ENCODE assay signal across 8 cellular contexts in the genomic region with DNA sequence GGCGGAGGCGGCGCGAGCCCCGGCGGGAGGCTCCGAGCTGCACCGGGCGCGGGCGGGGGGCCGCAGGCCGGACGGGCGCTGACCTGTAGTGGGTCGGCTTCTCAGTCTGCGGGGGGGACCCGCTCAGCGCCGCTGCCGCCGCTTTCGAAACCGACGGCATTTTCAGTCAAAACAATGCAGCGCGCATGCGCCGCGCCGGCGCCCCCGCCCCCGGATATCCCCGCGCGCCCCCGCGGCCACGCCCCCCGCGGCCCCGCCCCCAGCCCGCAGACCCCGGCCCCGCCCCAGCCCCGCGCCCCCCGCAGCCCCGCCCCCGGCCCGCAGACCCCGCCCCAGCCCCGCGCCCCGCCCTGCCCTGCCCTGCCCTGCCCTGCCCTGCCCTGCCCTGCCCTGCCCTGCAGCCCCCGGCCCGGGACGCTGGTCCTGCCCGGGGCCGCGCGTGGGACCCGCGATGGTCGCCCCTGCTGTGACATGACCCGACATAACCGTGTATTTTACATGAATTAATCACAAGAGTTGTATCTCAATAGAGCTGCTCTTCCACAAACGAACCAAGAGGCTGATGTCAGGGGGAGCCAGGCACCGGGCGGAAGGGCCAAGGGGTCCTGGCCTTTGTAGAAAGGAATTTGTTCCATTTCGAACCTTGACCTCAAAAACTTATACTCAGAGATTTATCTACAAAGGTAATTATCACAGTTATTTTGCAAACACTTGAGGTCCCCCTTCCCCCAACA. TPM values are rescaled to one million over a fixed set of nuclear protein-coding genes. Genes with fewer than 3 reads are reported as not detected.
A peak's percentile ranks its signal among the peaks of the same experiment; 100 is the strongest.
DNase-seq lines count a peak whose midpoint lies in the region; ATAC-seq and TF ChIP-seq lines count a peak whose summit lies in the region.

TSS of gene UNKL (minus strand) at position 173 of the 734 bp plus-strand sequence. CDS start at position 160, 13 bp downstream.

- peak within 1 kb of the TSS; percentile 74 for H3K27ac ChIP-seq in substantia nigra (ENCODE audit: low read depth, low read length, poor library complexity, severe bottlenecking)

- DNase-seq in NCI-H1417 (lab: John Stamatoyannopoulos, UW) (peak; percentile 41 to 78 (median 63)), NCI-H1417 treated with DMSO at 0.1 percent for 48 hours (lab: John Stamatoyannopoulos, UW) (no peak), globus pallidus (ENCODE audit: low spot score) (peak; percentile 41), occipital lobe (lab: John Stamatoyannopoulos, UW) (no peak), substantia nigra (lab: John Stamatoyannopoulos, UW) (peak in 40 of 49 donors; percentile 4 to 89 (median 46))
- peak; percentile 81 for DNase-seq in activated naive CD4-positive, alpha-beta T cell treated with Interleukin-2 at 50 U/mL for 16 hours

- TF ChIP-seq POLR2A in Raji (IDR thresholded peaks at IDR 0.05; ENCODE audit: insufficient read depth, low read depth, low read length): peak; percentile 50; the same call in 1 of the 2 replicates

- ATAC-seq in HG03442 (IDR thresholded peaks at IDR 0.05; ENCODE audit: unreplicated experiment): peak; percentile 60

RNA-seq across cellular contexts. Expression of gene UNKL, which starts in this region (rescaled TPM):
- total RNA-seq in occipital lobe: 10.1 TPM

Comparison
In these comparisons a context has a peak if more than half of its experiments do, and no peak if none do; other contexts are left out.
1. DNase-seq: peak in NCI-H1417 (3 of 3), activated naive CD4-positive, alpha-beta T cell treated with Interleukin-2 at 50 U/mL for 16 hours (single experiment), globus pallidus (single experiment) and substantia nigra (40 of 49); none in NCI-H1417 treated with DMSO at 0.1 percent for 48 hours (single experiment) and occipital lobe (single experiment).